Comparison of ENCODE assay signal across 1 cellular context in genomic region chr19:12639901-12640613, GRCh38.
TF ChIP-seq lines count a peak whose summit lies in the region.

No MANE protein-coding gene starts in this region.

TF ChIP-seq in HepG2, 621 proteins besides CTCF, POLR2A, EP300 and RAD21 (continued from another document and continues in another):
- TF ChIP-seq, protein P1, sequence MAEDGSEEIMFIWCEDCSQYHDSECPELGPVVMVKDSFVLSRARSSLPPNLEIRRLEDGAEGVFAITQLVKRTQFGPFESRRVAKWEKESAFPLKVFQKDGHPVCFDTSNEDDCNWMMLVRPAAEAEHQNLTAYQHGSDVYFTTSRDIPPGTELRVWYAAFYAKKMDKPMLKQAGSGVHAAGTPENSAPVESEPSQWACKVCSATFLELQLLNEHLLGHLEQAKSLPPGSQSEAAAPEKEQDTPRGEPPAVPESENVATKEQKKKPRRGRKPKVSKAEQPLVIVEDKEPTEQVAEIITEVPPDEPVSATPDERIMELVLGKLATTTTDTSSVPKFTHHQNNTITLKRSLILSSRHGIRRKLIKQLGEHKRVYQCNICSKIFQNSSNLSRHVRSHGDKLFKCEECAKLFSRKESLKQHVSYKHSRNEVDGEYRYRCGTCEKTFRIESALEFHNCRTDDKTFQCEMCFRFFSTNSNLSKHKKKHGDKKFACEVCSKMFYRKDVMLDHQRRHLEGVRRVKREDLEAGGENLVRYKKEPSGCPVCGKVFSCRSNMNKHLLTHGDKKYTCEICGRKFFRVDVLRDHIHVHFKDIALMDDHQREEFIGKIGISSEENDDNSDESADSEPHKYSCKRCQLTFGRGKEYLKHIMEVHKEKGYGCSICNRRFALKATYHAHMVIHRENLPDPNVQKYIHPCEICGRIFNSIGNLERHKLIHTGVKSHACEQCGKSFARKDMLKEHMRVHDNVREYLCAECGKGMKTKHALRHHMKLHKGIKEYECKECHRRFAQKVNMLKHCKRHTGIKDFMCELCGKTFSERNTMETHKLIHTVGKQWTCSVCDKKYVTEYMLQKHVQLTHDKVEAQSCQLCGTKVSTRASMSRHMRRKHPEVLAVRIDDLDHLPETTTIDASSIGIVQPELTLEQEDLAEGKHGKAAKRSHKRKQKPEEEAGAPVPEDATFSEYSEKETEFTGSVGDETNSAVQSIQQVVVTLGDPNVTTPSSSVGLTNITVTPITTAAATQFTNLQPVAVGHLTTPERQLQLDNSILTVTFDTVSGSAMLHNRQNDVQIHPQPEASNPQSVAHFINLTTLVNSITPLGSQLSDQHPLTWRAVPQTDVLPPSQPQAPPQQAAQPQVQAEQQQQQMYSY (CRISPR knock-in tag; IDR thresholded peaks at IDR 0.05): no peak
- TF ChIP-seq ARID4A (CRISPR knock-in tag; IDR thresholded peaks at IDR 0.05; ENCODE audit: borderline replicate concordance) (peak; percentile 35; the same call in 1 of the 2 replicates), ESRRA (CRISPR knock-in tag; IDR thresholded peaks at IDR 0.05; ENCODE audit: low read depth) (0 out of 2 replicates have a peak, but pooled peaks have one; percentile 38), ATF6 (CRISPR knock-in tag; conservative IDR thresholded peaks at IDR 0.05) (no peak), THAP11 (CRISPR knock-in tag; IDR thresholded peaks at IDR 0.05) (peak; percentile 25; the same call in 1 of the 2 replicates), NFKBIZ (CRISPR knock-in tag; IDR thresholded peaks at IDR 0.05) (peak; percentile 43; the same call in 1 of the 2 replicates), CC2D1A (CRISPR knock-in tag; IDR thresholded peaks at IDR 0.05) (no peak), ZMYM2 (CRISPR knock-in tag; IDR thresholded peaks at IDR 0.05) (0 out of 2 replicates have a peak, but pooled peaks have one; percentile 42), ZNF264 (CRISPR knock-in tag; IDR thresholded peaks at IDR 0.05) (no peak), ZNF556 (CRISPR knock-in tag; IDR thresholded peaks at IDR 0.05; ENCODE audit: borderline replicate concordance) (peak; percentile 80; the same call in 1 of the 2 replicates), ZFP90 (CRISPR knock-in tag; IDR thresholded peaks at IDR 0.05; ENCODE audit: borderline replicate concordance) (no peak), NR3C1 (CRISPR knock-in tag; IDR thresholded peaks at IDR 0.05) (no peak), KLF16 (CRISPR knock-in tag; IDR thresholded peaks at IDR 0.05) (peak in 1 of 2 experiments; percentile 32; a peak in 1 of 4 replicates), SOX6 (IDR thresholded peaks at IDR 0.05) (no peak), SOX6 (CRISPR knock-in tag; IDR thresholded peaks at IDR 0.05) (0 out of 2 replicates have a peak, but pooled peaks have one; percentile 17), MTF2 (CRISPR knock-in tag; IDR thresholded peaks at IDR 0.05; ENCODE audit: borderline replicate concordance) (no peak), RARA (CRISPR knock-in tag; IDR thresholded peaks at IDR 0.05) (no peak), ZNF777 (CRISPR knock-in tag; IDR thresholded peaks at IDR 0.05) (peak; percentile 42; the same call in 1 of the 2 replicates), MAFF (IDR thresholded peaks at IDR 0.05; ENCODE audit: low read depth, low read length) (no peak), XRCC5 (optimal IDR thresholded peaks at IDR 0.05; ENCODE audit: low read length) (peak; percentile 90), SAP130 (CRISPR knock-in tag; IDR thresholded peaks at IDR 0.05; ENCODE audit: low read depth) (no peak; the same call in 1 of the 2 replicates), CCAR2 (optimal IDR thresholded peaks at IDR 0.05; ENCODE audit: low read depth, low read length) (no peak), ARNT2 (CRISPR knock-in tag; IDR thresholded peaks at IDR 0.05; ENCODE audit: low read depth) (0 out of 2 replicates have a peak, but pooled peaks have one; percentile 26), YEATS4 (CRISPR knock-in tag; IDR thresholded peaks at IDR 0.05; ENCODE audit: borderline replicate concordance) (peak; percentile 58; the same call in 1 of the 2 replicates), ZNF7 (CRISPR knock-in tag; IDR thresholded peaks at IDR 0.05) (0 out of 2 replicates have a peak, but pooled peaks have one; percentile 15), ZNF263 (CRISPR knock-in tag; IDR thresholded peaks at IDR 0.05) (0 out of 2 replicates have a peak, but pooled peaks have one; percentile 26), ZFYVE20 (CRISPR knock-in tag; IDR thresholded peaks at IDR 0.05; ENCODE audit: borderline replicate concordance, low read depth) (no peak), ATF7-NPFF (CRISPR knock-in tag; IDR thresholded peaks at IDR 0.05; ENCODE audit: low read depth) (no peak), ARID5B (CRISPR knock-in tag; IDR thresholded peaks at IDR 0.05) (peak; percentile 11; the same call in 1 of the 2 replicates), NAIF1 (CRISPR knock-in tag; IDR thresholded peaks at IDR 0.05; ENCODE audit: borderline replicate concordance) (no peak), SALL1 (CRISPR knock-in tag; IDR thresholded peaks at IDR 0.05) (peak; percentile 80), SNAI1 (CRISPR knock-in tag; IDR thresholded peaks at IDR 0.05; ENCODE audit: borderline replicate concordance) (no peak)
- TF ChIP-seq, protein P2, sequence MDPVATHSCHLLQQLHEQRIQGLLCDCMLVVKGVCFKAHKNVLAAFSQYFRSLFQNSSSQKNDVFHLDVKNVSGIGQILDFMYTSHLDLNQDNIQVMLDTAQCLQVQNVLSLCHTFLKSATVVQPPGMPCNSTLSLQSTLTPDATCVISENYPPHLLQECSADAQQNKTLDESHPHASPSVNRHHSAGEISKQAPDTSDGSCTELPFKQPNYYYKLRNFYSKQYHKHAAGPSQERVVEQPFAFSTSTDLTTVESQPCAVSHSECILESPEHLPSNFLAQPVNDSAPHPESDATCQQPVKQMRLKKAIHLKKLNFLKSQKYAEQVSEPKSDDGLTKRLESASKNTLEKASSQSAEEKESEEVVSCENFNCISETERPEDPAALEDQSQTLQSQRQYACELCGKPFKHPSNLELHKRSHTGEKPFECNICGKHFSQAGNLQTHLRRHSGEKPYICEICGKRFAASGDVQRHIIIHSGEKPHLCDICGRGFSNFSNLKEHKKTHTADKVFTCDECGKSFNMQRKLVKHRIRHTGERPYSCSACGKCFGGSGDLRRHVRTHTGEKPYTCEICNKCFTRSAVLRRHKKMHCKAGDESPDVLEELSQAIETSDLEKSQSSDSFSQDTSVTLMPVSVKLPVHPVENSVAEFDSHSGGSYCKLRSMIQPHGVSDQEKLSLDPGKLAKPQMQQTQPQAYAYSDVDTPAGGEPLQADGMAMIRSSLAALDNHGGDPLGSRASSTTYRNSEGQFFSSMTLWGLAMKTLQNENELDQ (CRISPR knock-in tag; IDR thresholded peaks at IDR 0.05; ENCODE audit: borderline replicate concordance): peak; percentile 72; the same call in 1 of the 2 replicates
- TF ChIP-seq, protein P3, sequence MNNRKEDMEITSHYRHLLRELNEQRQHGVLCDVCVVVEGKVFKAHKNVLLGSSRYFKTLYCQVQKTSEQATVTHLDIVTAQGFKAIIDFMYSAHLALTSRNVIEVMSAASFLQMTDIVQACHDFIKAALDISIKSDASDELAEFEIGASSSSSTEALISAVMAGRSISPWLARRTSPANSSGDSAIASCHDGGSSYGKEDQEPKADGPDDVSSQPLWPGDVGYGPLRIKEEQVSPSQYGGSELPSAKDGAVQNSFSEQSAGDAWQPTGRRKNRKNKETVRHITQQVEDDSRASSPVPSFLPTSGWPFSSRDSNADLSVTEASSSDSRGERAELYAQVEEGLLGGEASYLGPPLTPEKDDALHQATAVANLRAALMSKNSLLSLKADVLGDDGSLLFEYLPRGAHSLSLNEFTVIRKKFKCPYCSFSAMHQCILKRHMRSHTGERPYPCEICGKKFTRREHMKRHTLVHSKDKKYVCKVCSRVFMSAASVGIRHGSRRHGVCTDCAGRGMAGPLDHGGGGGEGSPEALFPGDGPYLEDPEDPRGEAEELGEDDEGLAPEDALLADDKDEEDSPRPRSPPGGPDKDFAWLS (CRISPR knock-in tag; IDR thresholded peaks at IDR 0.05; ENCODE audit: borderline replicate concordance): no peak
- TF ChIP-seq, protein P4, sequence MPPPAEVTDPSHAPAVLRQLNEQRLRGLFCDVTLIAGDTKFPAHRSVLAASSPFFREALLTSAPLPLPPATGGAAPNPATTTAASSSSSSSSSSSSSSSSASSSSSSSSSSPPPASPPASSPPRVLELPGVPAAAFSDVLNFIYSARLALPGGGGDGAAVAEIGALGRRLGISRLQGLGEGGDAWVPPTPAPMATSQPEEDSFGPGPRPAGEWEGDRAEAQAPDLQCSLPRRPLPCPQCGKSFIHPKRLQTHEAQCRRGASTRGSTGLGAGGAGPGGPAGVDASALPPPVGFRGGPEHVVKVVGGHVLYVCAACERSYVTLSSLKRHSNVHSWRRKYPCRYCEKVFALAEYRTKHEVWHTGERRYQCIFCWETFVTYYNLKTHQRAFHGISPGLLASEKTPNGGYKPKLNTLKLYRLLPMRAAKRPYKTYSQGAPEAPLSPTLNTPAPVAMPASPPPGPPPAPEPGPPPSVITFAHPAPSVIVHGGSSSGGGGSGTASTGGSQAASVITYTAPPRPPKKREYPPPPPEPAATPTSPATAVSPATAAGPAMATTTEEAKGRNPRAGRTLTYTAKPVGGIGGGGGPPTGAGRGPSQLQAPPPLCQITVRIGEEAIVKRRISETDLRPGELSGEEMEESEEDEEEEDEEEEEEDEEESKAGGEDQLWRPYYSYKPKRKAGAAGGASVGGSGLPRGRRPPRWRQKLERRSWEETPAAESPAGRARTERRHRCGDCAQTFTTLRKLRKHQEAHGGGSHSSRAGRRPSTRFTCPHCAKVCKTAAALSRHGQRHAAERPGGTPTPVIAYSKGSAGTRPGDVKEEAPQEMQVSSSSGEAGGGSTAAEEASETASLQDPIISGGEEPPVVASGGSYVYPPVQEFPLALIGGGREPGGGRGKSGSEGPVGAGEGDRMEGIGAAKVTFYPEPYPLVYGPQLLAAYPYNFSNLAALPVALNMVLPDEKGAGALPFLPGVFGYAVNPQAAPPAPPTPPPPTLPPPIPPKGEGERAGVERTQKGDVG (CRISPR knock-in tag; IDR thresholded peaks at IDR 0.05; ENCODE audit: borderline replicate concordance): peak; percentile 59; the same call in 1 of the 2 replicates
